1 cellular context compared by ENCODE assay signal in the genomic region with DNA sequence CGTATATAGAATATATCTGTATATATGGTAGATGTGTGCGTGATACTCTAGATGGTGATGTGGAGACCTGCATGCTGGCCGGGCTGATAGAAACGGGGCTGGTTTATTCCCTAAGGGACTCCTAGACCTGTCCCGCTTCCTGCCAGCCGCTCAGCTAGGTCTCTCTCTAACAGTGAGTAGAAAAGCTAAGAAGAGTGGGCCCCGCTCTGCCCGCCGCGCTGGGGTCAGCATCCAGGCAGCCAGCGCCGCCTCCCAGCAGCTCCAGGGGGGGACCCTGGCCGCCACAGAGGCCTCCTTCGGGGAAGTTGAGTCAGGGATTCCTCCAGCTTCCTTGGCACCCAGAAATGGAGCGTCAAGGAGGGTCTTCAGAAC.
TF ChIP-seq lines count a peak whose summit lies in the region.

No MANE protein-coding gene starts in this region.

TF ChIP-seq in H1, 55 proteins besides CTCF, POLR2A, EP300 and RAD21:
- no peak for TF ChIP-seq HDAC6 (IDR thresholded peaks at IDR 0.05; ENCODE audit: low read depth, low read length)
- no peak for TF ChIP-seq KDM4A (IDR thresholded peaks at IDR 0.05; ENCODE audit: low read depth, low read length, severe bottlenecking)
- no peak for TF ChIP-seq BACH1 (IDR thresholded peaks at IDR 0.05; ENCODE audit: low read length)
- no peak for TF ChIP-seq GTF2F1 (IDR thresholded peaks at IDR 0.05; ENCODE audit: borderline replicate concordance, low read depth, low read length)
- TF ChIP-seq SRF (IDR thresholded peaks at IDR 0.05; ENCODE audit: low read depth, low read length) = no peak
- TF ChIP-seq, protein P1, sequence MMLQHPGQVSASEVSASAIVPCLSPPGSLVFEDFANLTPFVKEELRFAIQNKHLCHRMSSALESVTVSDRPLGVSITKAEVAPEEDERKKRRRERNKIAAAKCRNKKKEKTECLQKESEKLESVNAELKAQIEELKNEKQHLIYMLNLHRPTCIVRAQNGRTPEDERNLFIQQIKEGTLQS (IDR thresholded peaks at IDR 0.05; ENCODE audit: insufficient read depth, low read depth, low read length) = no peak
- TF ChIP-seq, protein P2, sequence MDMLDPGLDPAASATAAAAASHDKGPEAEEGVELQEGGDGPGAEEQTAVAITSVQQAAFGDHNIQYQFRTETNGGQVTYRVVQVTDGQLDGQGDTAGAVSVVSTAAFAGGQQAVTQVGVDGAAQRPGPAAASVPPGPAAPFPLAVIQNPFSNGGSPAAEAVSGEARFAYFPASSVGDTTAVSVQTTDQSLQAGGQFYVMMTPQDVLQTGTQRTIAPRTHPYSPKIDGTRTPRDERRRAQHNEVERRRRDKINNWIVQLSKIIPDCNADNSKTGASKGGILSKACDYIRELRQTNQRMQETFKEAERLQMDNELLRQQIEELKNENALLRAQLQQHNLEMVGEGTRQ (IDR thresholded peaks at IDR 0.05; ENCODE audit: low read length) = no peak
- TF ChIP-seq RBBP5 (IDR thresholded peaks at IDR 0.05; ENCODE audit: borderline replicate concordance, low read depth, low read length) = no peak
- TF ChIP-seq SP2 (IDR thresholded peaks at IDR 0.05; ENCODE audit: low read length) = no peak
- no peak for TF ChIP-seq CHD1 (IDR thresholded peaks at IDR 0.05; ENCODE audit: low read depth, low read length)
- TF ChIP-seq TAF1 (IDR thresholded peaks at IDR 0.05; ENCODE audit: low read depth, low read length) = no peak
- TF ChIP-seq, protein P3, sequence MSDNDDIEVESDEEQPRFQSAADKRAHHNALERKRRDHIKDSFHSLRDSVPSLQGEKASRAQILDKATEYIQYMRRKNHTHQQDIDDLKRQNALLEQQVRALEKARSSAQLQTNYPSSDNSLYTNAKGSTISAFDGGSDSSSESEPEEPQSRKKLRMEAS (IDR thresholded peaks at IDR 0.05) = no peak
- no peak for TF ChIP-seq MAFK (IDR thresholded peaks at IDR 0.05; ENCODE audit: low read depth, low read length)
- no peak for TF ChIP-seq CBX8 (IDR thresholded peaks at IDR 0.05; ENCODE audit: borderline replicate concordance, low read depth, low read length)
- TF ChIP-seq NANOG (IDR thresholded peaks at IDR 0.05; ENCODE audit: insufficient read depth, low read depth, low read length, poor library complexity, severe bottlenecking) = no peak
- no peak for TF ChIP-seq SIRT6 (IDR thresholded peaks at IDR 0.05; ENCODE audit: low read length)
- TF ChIP-seq CHD2 (IDR thresholded peaks at IDR 0.05; ENCODE audit: low read length) = no peak
- TF ChIP-seq GABPA (IDR thresholded peaks at IDR 0.05; ENCODE audit: borderline replicate concordance, insufficient read depth, low read length) = no peak
- no peak for TF ChIP-seq TAF7 (optimal IDR thresholded peaks at IDR 0.05; ENCODE audit: borderline replicate concordance, low read depth, low read length)
- TF ChIP-seq, protein P4, sequence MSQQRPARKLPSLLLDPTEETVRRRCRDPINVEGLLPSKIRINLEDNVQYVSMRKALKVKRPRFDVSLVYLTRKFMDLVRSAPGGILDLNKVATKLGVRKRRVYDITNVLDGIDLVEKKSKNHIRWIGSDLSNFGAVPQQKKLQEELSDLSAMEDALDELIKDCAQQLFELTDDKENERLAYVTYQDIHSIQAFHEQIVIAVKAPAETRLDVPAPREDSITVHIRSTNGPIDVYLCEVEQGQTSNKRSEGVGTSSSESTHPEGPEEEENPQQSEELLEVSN (IDR thresholded peaks at IDR 0.05) = no peak
TF ChIP-seq in H1: peak in this region for 0.
